Comparison of ENCODE assay signal across 32 cellular contexts in the genomic region with DNA sequence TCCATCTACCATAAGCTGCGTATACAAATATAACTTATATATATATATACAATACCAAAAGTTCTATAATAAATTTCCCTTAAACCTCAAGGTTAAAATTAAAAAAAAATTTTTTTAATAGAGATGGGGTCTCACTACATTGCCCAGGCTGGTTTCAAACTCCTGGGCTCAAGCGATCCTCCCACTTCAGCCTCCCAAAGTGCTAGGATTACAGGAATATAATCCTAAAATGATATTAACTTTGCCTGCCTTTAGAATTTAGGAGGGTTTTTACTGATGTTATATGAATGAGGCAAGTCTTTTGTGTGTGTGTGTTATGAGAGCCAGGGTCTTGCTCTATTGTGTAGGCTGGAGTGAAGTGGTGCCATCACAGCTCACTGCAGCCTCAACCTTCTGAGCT.
"Had no signal": no experiment of that assay in that cellular context is flagged by ENCODE, and none has a peak within 500 bp of the region (broad histone marks: within the 10 kb centered on the region; RNA-seq: fewer than 3 reads in every experiment).

No MANE protein-coding gene starts in this region.

- H3K4me2 ChIP-seq: KMS-11, PC-9 had no signal

- H3K4me3 ChIP-seq: PC-9, SJCRH30, SK-N-MC had no signal

- FAIRE-seq: RCC 7860 had no signal

- H3K36me3 ChIP-seq: SJCRH30 had no signal

- H3K9me3 ChIP-seq: SJCRH30 had no signal

- H2AFZ ChIP-seq: PC-9 had no signal

- H3K27me3 ChIP-seq: SJCRH30 had no signal

- DNase-seq: Kasumi-1, MM.1S, MV-4-11, NCI-H1092, NCI-H1105, NCI-H1417 treated with DMSO at 0.1 percent for 48 hours, NCI-H1436 treated with DMSO at 0.1 percent for 48 hours, NCI-H1694 treated with DMSO at 0.1 percent for 48 hours, NCI-H187 treated with DMSO at 0.1 percent for 48 hours, NCI-H2029, NCI-H2081, NCI-H2171 treated with DMSO at 0.1 percent for 48 hours, NCI-H2227 treated with DMSO at 0.1 percent for 48 hours, NCI-H345, NCI-H446, NCI-H510A treated with DMSO at 0.1 percent for 48 hours, NCI-H526, NCI-H69, NCI-H748 treated with DMSO at 0.1 percent for 48 hours, NCI-H82, PC-9, SHP77, SIG-M5, SJCRH30, T-cell had no signal

- H3K4me1 ChIP-seq: SJCRH30 had no signal

- H3K9ac ChIP-seq: KMS-11 had no signal

- H3K27ac ChIP-seq: KMS-11, PC-9, RWPE1, SJCRH30, SK-N-MC had no signal

- ATAC-seq: Panc1, Right ventricle myocardium inferior, SK-N-SH treated with all-trans-retinoic acid at 6 μM for 48 hours, T-cell had no signal
